Comparison of ENCODE assay signal across 11 cellular contexts in the genomic region with DNA sequence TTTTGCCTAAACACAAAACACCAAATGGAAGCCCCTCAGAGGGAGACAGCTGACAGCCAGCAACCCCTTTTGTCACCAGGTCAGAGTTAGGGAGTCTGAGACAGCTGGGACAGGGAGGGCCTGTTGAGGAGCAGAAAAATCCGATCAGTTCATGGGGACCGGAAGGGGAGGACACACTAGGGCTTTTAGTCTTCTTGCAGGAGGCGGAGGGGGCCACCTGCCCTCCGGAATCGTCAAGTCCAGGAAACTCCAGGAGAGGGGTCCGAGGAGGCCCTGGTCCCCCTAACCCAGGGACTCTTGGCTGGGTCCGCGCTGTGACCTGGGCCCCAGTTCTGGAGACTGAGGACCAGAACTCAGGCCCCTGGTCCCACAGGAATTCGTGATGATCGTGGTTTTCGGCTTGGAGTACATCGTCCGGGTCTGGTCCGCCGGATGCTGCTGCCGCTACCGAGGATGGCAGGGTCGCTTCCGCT. TPM values are rescaled to one million over a fixed set of nuclear protein-coding genes. Genes with fewer than 3 reads are reported as not detected.
DNase-seq lines count a peak whose midpoint lies in the region; ATAC-seq, FAIRE-seq and TF ChIP-seq lines count a peak whose summit lies in the region.
"Had no signal": no experiment of that assay in that cellular context is flagged by ENCODE, and none has a peak within 500 bp of the region (broad histone marks: within the 10 kb centered on the region; RNA-seq: fewer than 3 reads in every experiment).

No MANE protein-coding gene starts in this region.

- intact Hi-C loops in CD14-positive monocyte (cut with micrococcal nuclease) = no loop called here
- intact Hi-C loops in colonic mucosa (cut with DNase I) = no loop called here

- ATAC-seq in HG03025 (IDR thresholded peaks at IDR 0.05; ENCODE audit: low FRiP score, unreplicated experiment) = no peak

- peaks cover 0 to 3% (median 0%) of the 10 kb centered on the region in 7 donors for H3K9me3 Mint-ChIP-seq in CD14-positive monocyte
- H3K9me3 Mint-ChIP-seq in nephron progenitor cell = no peaks in the 10 kb centered on the region

- FAIRE-seq in GM12891 (lab: Jason Lieb, UNC) = no peak

- H3K27me3 ChIP-seq in H7 (ENCODE audit: control insufficient read depth, insufficient read depth, low read length) (peaks cover 27% of the 10 kb centered on the region), colonic mucosa (no peaks in the 10 kb centered on the region)

- H3K4me1 Mint-ChIP-seq in CD14-positive monocyte (peaks cover 15% of the 10 kb centered on the region), nephron progenitor cell (peaks cover 52% of the 10 kb centered on the region)

- H3K9me3 ChIP-seq in colonic mucosa = no peaks in the 10 kb centered on the region

- peaks cover 0 to 3% of the 10 kb centered on the region in 2 donors for H3K36me3 Mint-ChIP-seq in CD14-positive monocyte
- H3K36me3 Mint-ChIP-seq in nephron progenitor cell (ENCODE audit: low read depth) = no peaks in the 10 kb centered on the region

- H3K36me3 ChIP-seq in H7 (replicated peaks; ENCODE audit: control insufficient read depth, insufficient read depth, low read length) (no peaks in the 10 kb centered on the region), colonic mucosa (no peaks in the 10 kb centered on the region)

- DNase-seq in CD14-positive monocyte (ENCODE audit: low spot score) = no peak
- DNase-seq in H7 = peak; percentile 78
- no peak for DNase-seq in colonic mucosa
- DNase-seq in nephron progenitor cell = no peak
- no peak for DNase-seq in DMS 273 (lab: John Stamatoyannopoulos, UW; ENCODE audit: unreplicated experiment)
- DNase-seq in NK-92 (lab: John Stamatoyannopoulos, UW; ENCODE audit: unreplicated experiment) = no peak
- DNase-seq in GM12891 (ENCODE audit: insufficient read length, low spot score) = no peak
- DNase-seq: cerebellar nuclear complex, DMS79 treated with DMSO at 0.1 percent for 48 hours, NCI-H2227 treated with DMSO at 0.1 percent for 48 hours had no signal

- H3K9ac ChIP-seq in colonic mucosa (ENCODE audit: low read depth in 2 of 2, low read length in 2 of 2) = no peak overlapping the region

- TF ChIP-seq POLR2A in GM12891 (IDR thresholded peaks at IDR 0.05; ENCODE audit: low read depth, low read length) = no peak

- H3K4me3 ChIP-seq in H7 (ENCODE audit: insufficient read depth, low read depth, low read length) = peak overlapping the region; percentile 74
- peak overlapping the region; percentile 40 for H3K4me3 ChIP-seq in colonic mucosa

- peaks cover 33 to 45% (median 35%) of the 10 kb centered on the region in 3 donors for H3K27me3 Mint-ChIP-seq in CD14-positive monocyte (ENCODE audit: low read depth in 3 of 3)
- H3K27me3 Mint-ChIP-seq in nephron progenitor cell (ENCODE audit: low read depth, poor library complexity) = peaks cover 24% of the 10 kb centered on the region

- H3K4me3 Mint-ChIP-seq in CD14-positive monocyte (peak overlapping the region; percentile 74 to 89), nephron progenitor cell (peak overlapping the region; percentile 69)

- no peak for TF ChIP-seq CTCF in CD14-positive monocyte (IDR thresholded peaks at IDR 0.05)
- no peak for TF ChIP-seq CTCF in colonic mucosa (IDR thresholded peaks at IDR 0.05)
- TF ChIP-seq CTCF in nephron progenitor cell (IDR thresholded peaks at IDR 0.05) = no peak

- no peak overlapping the region for H3K27ac ChIP-seq in colonic mucosa

- H3K27ac Mint-ChIP-seq in CD14-positive monocyte (peak overlapping the region in 1 of 7 donors; percentile 66), nephron progenitor cell (no peak overlapping the region)

- no peaks in the 10 kb centered on the region for H3K4me1 ChIP-seq in colonic mucosa

TF ChIP-seq in GM12891, 5 proteins besides CTCF, POLR2A, EP300 and RAD21:
- TF ChIP-seq POLR2AphosphoS5 (IDR thresholded peaks at IDR 0.05; ENCODE audit: low read depth, low read length) (no peak), TAF1 (IDR thresholded peaks at IDR 0.05; ENCODE audit: low read depth, low read length) (no peak), SPI1 (IDR thresholded peaks at IDR 0.05; ENCODE audit: low read depth, low read length) (no peak), POU2F2 (IDR thresholded peaks at IDR 0.05; ENCODE audit: low read depth, low read length) (no peak), PAX5 (IDR thresholded peaks at IDR 0.05; ENCODE audit: insufficient read depth, low read length, severe bottlenecking) (no peak)

RNA-seq across cellular contexts. Expression of gene KCNQ4, which starts 34.2 kb away (rescaled TPM):
- not detected for polyA plus RNA-seq in CD14-positive monocyte
- 1.5 and 2.7 TPM in 2 replicates for total RNA-seq in H7 (2014; rRNA removed; shearing (Covaris generic))
- 1 to 10 TPM; 1.8 to 1.9 TPM for total RNA-seq in colonic mucosa
- polyA plus RNA-seq in GM12891 (2012; ENCODE audit: low read depth, missing spikeins) = 0.71 TPM

RNA-seq across cellular contexts. Expression of gene CITED4, which starts 44.3 kb away (rescaled TPM):
- polyA plus RNA-seq in CD14-positive monocyte = 10 to 100 TPM in 1 of 2 donors, 1 to 10 TPM in 1; 2.4 to 18.8 TPM
- total RNA-seq in H7 (2014; rRNA removed; shearing (Covaris generic)) = 13.9 and 15.7 TPM in 2 replicates
- 1 to 10 TPM; 3.4 to 5.8 TPM for total RNA-seq in colonic mucosa
- polyA plus RNA-seq in GM12891 (2012; ENCODE audit: low read depth, missing spikeins) = not detected
